17 cellular contexts compared by ENCODE assay signal in the genomic region with DNA sequence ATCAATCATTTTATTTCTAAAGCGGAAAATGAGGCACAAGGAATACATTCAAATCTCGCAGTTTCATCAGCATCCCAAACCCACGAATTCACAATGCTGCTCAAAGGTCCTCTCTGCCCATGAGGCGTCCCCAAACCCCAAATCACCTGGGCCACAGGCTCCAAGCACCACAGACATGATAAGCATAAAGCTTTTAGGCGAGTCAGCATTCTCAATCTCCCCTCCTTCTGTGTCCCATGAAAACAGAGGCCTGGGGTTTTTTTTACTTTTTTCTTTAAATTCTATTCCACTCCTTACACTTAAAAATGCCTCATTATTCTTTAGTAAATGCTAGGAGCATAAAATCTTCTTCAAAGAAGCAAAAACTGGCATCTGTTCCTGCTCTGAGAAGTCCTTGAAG. TPM values are rescaled to one million over a fixed set of nuclear protein-coding genes. Genes with fewer than 3 reads are reported as not detected.
DNase-seq lines count a peak whose midpoint lies in the region; ATAC-seq and TF ChIP-seq lines count a peak whose summit lies in the region.
"Had no signal": no experiment of that assay in that cellular context is flagged by ENCODE, and none has a peak within 500 bp of the region (broad histone marks: within the 10 kb centered on the region; RNA-seq: fewer than 3 reads in every experiment).

No MANE protein-coding gene starts in this region.

- peak overlapping the region; percentile 97 for H3K27ac Mint-ChIP-seq in activated naive CD4-positive, alpha-beta T cell treated with anti-CD3 and anti-CD28 coated beads, Interleukin-2, amount 50 U/mL, for 24 hours
- peak overlapping the region; percentile 90 for H3K27ac Mint-ChIP-seq in activated naive CD8-positive, alpha-beta T cell treated with anti-CD3 and anti-CD28 coated beads, Interleukin-2, amount 50 U/mL, for 24 hours
- peak overlapping the region; percentile 95 for H3K27ac Mint-ChIP-seq in stimulated activated memory B cell treated with anti-CD40 and anti-IgM and Interleukin-4, amounts not matched to agents 10 μg/mL and 1 μg/mL and 100 μg/mL, for 72 hours

- H2AFZ ChIP-seq in MM.1S (ENCODE audit: low read length) (no peak overlapping the region), neuronal stem cell (ENCODE audit: low read length) (no peak overlapping the region)
- H2AFZ ChIP-seq: parathyroid adenoma, PC-9 had no signal

- H3F3A ChIP-seq in MM.1S (ENCODE audit: insufficient read depth, low read length), result peaks cover 87% of the 10 kb centered on the region

- H3K4me2 ChIP-seq in MM.1S (ENCODE audit: low read depth, low read length), result peak overlapping the region; percentile 99
- no peak overlapping the region for H3K4me2 ChIP-seq in neuronal stem cell (ENCODE audit: insufficient read depth, low read length, poor library complexity, severe bottlenecking)
- H3K4me2 ChIP-seq: PC-9 had no signal

- H3K14ac ChIP-seq in neuronal stem cell (ENCODE audit: low read length), result no peak overlapping the region

- H4K8ac ChIP-seq in neuronal stem cell (ENCODE audit: low read depth, low read length), result no peak overlapping the region

- H3K36me3 ChIP-seq in MM.1S (replicated peaks; ENCODE audit: insufficient read depth, low read length) (no peaks in the 10 kb centered on the region), neuronal stem cell (replicated peaks in 1 of 2; ENCODE audit: control insufficient read depth in 2 of 2, insufficient read depth in 2 of 2, low read length in 2 of 2) (no peaks in the 10 kb centered on the region)

- H3K23ac ChIP-seq in neuronal stem cell (ENCODE audit: low read depth, low read length, poor library complexity), result no peak overlapping the region

- H3K27ac ChIP-seq in MM.1S (ENCODE audit: low read length) (peak overlapping the region; percentile 97), neuronal stem cell (replicated peaks; ENCODE audit: low read length) (no peak overlapping the region)
- H3K27ac ChIP-seq: parathyroid adenoma, PC-9 had no signal

- peak overlapping the region; percentile 95 for H3K9ac ChIP-seq in MM.1S (ENCODE audit: low read length)
- no peak overlapping the region for H3K9ac ChIP-seq in neuronal stem cell (ENCODE audit: low read depth, low read length, poor library complexity)
- H3K9ac ChIP-seq: parathyroid adenoma had no signal

- H3K27me3 Mint-ChIP-seq in activated naive CD4-positive, alpha-beta T cell treated with anti-CD3 and anti-CD28 coated beads, Interleukin-2, amount 50 U/mL, for 24 hours, result no peaks in the 10 kb centered on the region
- no peaks in the 10 kb centered on the region for H3K27me3 Mint-ChIP-seq in activated naive CD8-positive, alpha-beta T cell treated with anti-CD3 and anti-CD28 coated beads, Interleukin-2, amount 50 U/mL, for 24 hours
- H3K27me3 Mint-ChIP-seq in stimulated activated memory B cell treated with anti-CD40 and anti-IgM and Interleukin-4, amounts not matched to agents 10 μg/mL and 1 μg/mL and 100 μg/mL, for 72 hours, result no peaks in the 10 kb centered on the region

- H2BK15ac ChIP-seq in neuronal stem cell (ENCODE audit: low read length), result no peak overlapping the region

- H3K4me1 ChIP-seq in MM.1S (ENCODE audit: low read length) (peaks cover 71% of the 10 kb centered on the region), neuronal stem cell (ENCODE audit: control insufficient read depth in 2 of 2, insufficient read depth in 1 of 2, low read depth in 1 of 2, low read length in 2 of 2) (peaks cover 30 to 32% of the 10 kb centered on the region in 2 donors)

- H3K79me2 ChIP-seq in MM.1S (ENCODE audit: low read length), result peaks cover 94% of the 10 kb centered on the region

- H2AK5ac ChIP-seq in neuronal stem cell (ENCODE audit: low read depth, low read length), result no peak overlapping the region

- no peak for ATAC-seq in activated naive CD8-positive, alpha-beta T cell treated with anti-CD3 and anti-CD28 coated beads, Interleukin-2, amount 50 U/mL, for 24 hours
- ATAC-seq in stimulated activated memory B cell treated with anti-CD40 and anti-IgM and Interleukin-4, amounts not matched to agents 10 μg/mL and 1 μg/mL and 100 μg/mL, for 72 hours, result no peak
- ATAC-seq in GM21381 (IDR thresholded peaks at IDR 0.05; ENCODE audit: unreplicated experiment), result no peak
- no peak for ATAC-seq in left ventricle myocardium superior

- no peaks in the 10 kb centered on the region for H4K20me1 ChIP-seq in MM.1S (ENCODE audit: insufficient read depth, low read length)

- H3K4me1 Mint-ChIP-seq in activated naive CD4-positive, alpha-beta T cell treated with anti-CD3 and anti-CD28 coated beads, Interleukin-2, amount 50 U/mL, for 24 hours, result peaks cover 95% of the 10 kb centered on the region
- peaks cover 94% of the 10 kb centered on the region for H3K4me1 Mint-ChIP-seq in activated naive CD8-positive, alpha-beta T cell treated with anti-CD3 and anti-CD28 coated beads, Interleukin-2, amount 50 U/mL, for 24 hours
- peaks cover 96% of the 10 kb centered on the region for H3K4me1 Mint-ChIP-seq in stimulated activated memory B cell treated with anti-CD40 and anti-IgM and Interleukin-4, amounts not matched to agents 10 μg/mL and 1 μg/mL and 100 μg/mL, for 72 hours

- H3K9me3 Mint-ChIP-seq in activated naive CD4-positive, alpha-beta T cell treated with anti-CD3 and anti-CD28 coated beads, Interleukin-2, amount 50 U/mL, for 24 hours, result no peaks in the 10 kb centered on the region
- H3K9me3 Mint-ChIP-seq in activated naive CD8-positive, alpha-beta T cell treated with anti-CD3 and anti-CD28 coated beads, Interleukin-2, amount 50 U/mL, for 24 hours, result no peaks in the 10 kb centered on the region
- H3K9me3 Mint-ChIP-seq in stimulated activated memory B cell treated with anti-CD40 and anti-IgM and Interleukin-4, amounts not matched to agents 10 μg/mL and 1 μg/mL and 100 μg/mL, for 72 hours, result no peaks in the 10 kb centered on the region
- H3K9me3 Mint-ChIP-seq: H9 had no signal

- H3K4me3 ChIP-seq in MM.1S (ENCODE audit: low read length) (0 out of 2 replicates have a peak overlapping the region, but pooled peaks have one; percentile 0), neuronal stem cell (ENCODE audit: low read length in 2 of 2) (no peak overlapping the region)
- H3K4me3 ChIP-seq: PC-9 had no signal

- H2BK5ac ChIP-seq in neuronal stem cell (ENCODE audit: low read length), result no peak overlapping the region

- H3K9me3 ChIP-seq in MM.1S (replicated peaks; ENCODE audit: insufficient read depth, low read length) (no peaks in the 10 kb centered on the region), neuronal stem cell (replicated peaks in 1 of 2; ENCODE audit: control insufficient read depth in 2 of 2, insufficient read depth in 1 of 2, low read depth in 1 of 2, low read length in 2 of 2) (no peaks in the 10 kb centered on the region)

- no peak for TF ChIP-seq CTCF in MM.1S (IDR thresholded peaks at IDR 0.05; ENCODE audit: low read length)

- H3K4ac ChIP-seq in neuronal stem cell (ENCODE audit: low read length), result no peak overlapping the region

- H3K18ac ChIP-seq in neuronal stem cell (ENCODE audit: low read length), result no peak overlapping the region

- no peak for DNase-seq in activated naive CD4-positive, alpha-beta T cell treated with anti-CD3 and anti-CD28 coated beads, Interleukin-2, amount 50 U/mL, for 16 hours
- peak; percentile 43 for DNase-seq in MM.1S
- DNase-seq in activated naive CD8-positive, alpha-beta T cell treated with anti-CD3 and anti-CD28 coated beads, Interleukin-2, amount 50 U/mL, for 24 hours, result no peak
- DNase-seq in neuronal stem cell (ENCODE audit: low spot score), result no peak
- DNase-seq in left ventricle myocardium superior, result no peak
- DNase-seq: caudate nucleus; H9; head of caudate nucleus; NCI-H1092 treated with DMSO at 0.1 percent for 48 hours; NCI-H82; PC-9; small intestine; stimulated activated CD4-positive, alpha-beta T cell treated with anti-CD3 and anti-CD28 coated beads, Interleukin-4, amount 100 ng/mL, for 24 hours had no signal

- H2BK12ac ChIP-seq in neuronal stem cell (ENCODE audit: low read length), result no peak overlapping the region

- intact Hi-C loops in left ventricle myocardium superior (cut with micrococcal nuclease), result no loop called here

- H4K91ac ChIP-seq in neuronal stem cell (ENCODE audit: low read depth, low read length, poor library complexity), result no peak overlapping the region

- peak overlapping the region; percentile 84 for H3K4me3 Mint-ChIP-seq in activated naive CD4-positive, alpha-beta T cell treated with anti-CD3 and anti-CD28 coated beads, Interleukin-2, amount 50 U/mL, for 24 hours
- peak overlapping the region; percentile 64 for H3K4me3 Mint-ChIP-seq in activated naive CD8-positive, alpha-beta T cell treated with anti-CD3 and anti-CD28 coated beads, Interleukin-2, amount 50 U/mL, for 24 hours
- peak overlapping the region; percentile 61 for H3K4me3 Mint-ChIP-seq in stimulated activated memory B cell treated with anti-CD40 and anti-IgM and Interleukin-4, amounts not matched to agents 10 μg/mL and 1 μg/mL and 100 μg/mL, for 72 hours
- H3K4me3 Mint-ChIP-seq: H9 had no signal

- no peaks in the 10 kb centered on the region for H3K79me1 ChIP-seq in neuronal stem cell (ENCODE audit: low read depth, low read length)

- no peaks in the 10 kb centered on the region for H3K9me2 ChIP-seq in MM.1S (replicated peaks; ENCODE audit: insufficient read depth, low read length)

- WGBS in neuronal stem cell (ENCODE audit: extremely low coverage in 2 of 2, insufficient read length in 2 of 2, insufficient replicate concordance in 1 of 2), 2 donors, result no CpG with 5 or more reads among the region's 5 CpGs

- H2BK120ac ChIP-seq in neuronal stem cell (ENCODE audit: low read depth, low read length), result no peak overlapping the region

- H3K36me3 Mint-ChIP-seq in activated naive CD4-positive, alpha-beta T cell treated with anti-CD3 and anti-CD28 coated beads, Interleukin-2, amount 50 U/mL, for 24 hours, result peaks cover 5% of the 10 kb centered on the region
- H3K36me3 Mint-ChIP-seq in activated naive CD8-positive, alpha-beta T cell treated with anti-CD3 and anti-CD28 coated beads, Interleukin-2, amount 50 U/mL, for 24 hours (ENCODE audit: low read depth), result peaks cover 3% of the 10 kb centered on the region
- peaks cover 68% of the 10 kb centered on the region for H3K36me3 Mint-ChIP-seq in stimulated activated memory B cell treated with anti-CD40 and anti-IgM and Interleukin-4, amounts not matched to agents 10 μg/mL and 1 μg/mL and 100 μg/mL, for 72 hours

- H3K27me3 ChIP-seq in MM.1S (replicated peaks; ENCODE audit: insufficient read depth, low read length) (no peaks in the 10 kb centered on the region), neuronal stem cell (ENCODE audit: control insufficient read depth in 3 of 3, insufficient read depth in 3 of 3, low read depth in 1 of 3, low read length in 3 of 3) (no peaks in the 10 kb centered on the region)

RNA-seq across cellular contexts. Expression of a gene that starts 55.0 kb away (rescaled TPM):
- 13.3 TPM for polyA plus RNA-seq in neuronal stem cell (2013, experiment 1 of 2)
- 13.8 TPM for polyA plus RNA-seq in neuronal stem cell (2013, experiment 2 of 2)
- 38.0 TPM for total RNA-seq in left ventricle myocardium superior
